Comparison of ENCODE assay signal across 14 cellular contexts in genomic region chr17:64134996-64135395, GRCh38. TPM values are rescaled to one million over a fixed set of nuclear protein-coding genes. Genes with fewer than 3 reads are reported as not detected.
DNase-seq lines count a peak whose midpoint lies in the region; ATAC-seq and TF ChIP-seq lines count a peak whose summit lies in the region.
"Had no signal": no experiment of that assay in that cellular context is flagged by ENCODE, and none has a peak within 500 bp of the region (broad histone marks: within the 10 kb centered on the region; RNA-seq: fewer than 3 reads in every experiment).

No MANE protein-coding gene starts in this region.

- intact Hi-C loops in right lobe of liver (cut with DNase I) (loop anchor here (5.0 to 10.0 kb wide), 3 partner anchors 100 to 220 kb away; partner anchors contain the start of genes CSHL1 (in 1 of the 2) and GH1 (in 1 of the 2)), uterus (cut with DNase I; ENCODE audit: low total_unique reads) (loop anchor here (5.0 to 10.0 kb wide), 3 partner anchors 70 to 220 kb away; partner anchors contain the start of genes CSHL1 and GH1)

- peaks cover 22% of the 10 kb centered on the region for H3K4me1 Mint-ChIP-seq in activated naive CD4-positive, alpha-beta T cell treated with anti-CD3 and anti-CD28 coated beads, Interleukin-2, amount 10 ng/mL, durations not matched to agents 7 days and 5 days
- H3K4me1 Mint-ChIP-seq in endodermal cell (no peaks in the 10 kb centered on the region), osteocyte (ENCODE audit: unreplicated experiment) (peaks cover 9% of the 10 kb centered on the region)

- TF ChIP-seq CTCF in endodermal cell (conservative IDR thresholded peaks at IDR 0.05) (no peak), right lobe of liver (IDR thresholded peaks at IDR 0.05) (no peak), osteocyte (IDR thresholded peaks at IDR 0.05) (no peak), uterus (IDR thresholded peaks at IDR 0.05) (no peak)

- no peak for DNase-seq in activated naive CD4-positive, alpha-beta T cell treated with anti-CD3 and anti-CD28 coated beads, Interleukin-2, amount 10 ng/mL, durations not matched to agents 7 days and 5 days
- no peak for DNase-seq in activated naive CD4-positive, alpha-beta T cell treated with anti-CD3 and anti-CD28 coated beads, Interleukin-2, amount 50 U/mL, for 16 hours
- DNase-seq in endodermal cell, result peak; percentile 22
- no peak for DNase-seq in right lobe of liver
- no peak for DNase-seq in osteocyte (ENCODE audit: extremely low spot score, unreplicated experiment)
- DNase-seq in uterus, result no peak
- no peak for DNase-seq in HuH-7.5 (ENCODE audit: low spot score)
- DNase-seq: 8988T; AML-193; CD4-positive, CD25-positive, alpha-beta regulatory T cell; DMS53; GF-D8 had no signal

- no peaks in the 10 kb centered on the region for H3K36me3 Mint-ChIP-seq in activated naive CD4-positive, alpha-beta T cell treated with anti-CD3 and anti-CD28 coated beads, Interleukin-2, amount 10 ng/mL, durations not matched to agents 7 days and 5 days
- H3K36me3 Mint-ChIP-seq in endodermal cell (ENCODE audit: low read depth) (no peaks in the 10 kb centered on the region), osteocyte (ENCODE audit: unreplicated experiment) (peaks cover 2% of the 10 kb centered on the region)
- H3K36me3 Mint-ChIP-seq: CD4-positive, CD25-positive, alpha-beta regulatory T cell had no signal

- H3K4me3 Mint-ChIP-seq in activated naive CD4-positive, alpha-beta T cell treated with anti-CD3 and anti-CD28 coated beads, Interleukin-2, amount 10 ng/mL, durations not matched to agents 7 days and 5 days, result no peak overlapping the region
- H3K4me3 Mint-ChIP-seq in endodermal cell (no peak overlapping the region), osteocyte (ENCODE audit: unreplicated experiment) (no peak overlapping the region)
- H3K4me3 Mint-ChIP-seq: CD4-positive, CD25-positive, alpha-beta regulatory T cell had no signal

- peaks cover 12% of the 10 kb centered on the region for H3K27me3 Mint-ChIP-seq in activated naive CD4-positive, alpha-beta T cell treated with anti-CD3 and anti-CD28 coated beads, Interleukin-2, amount 10 ng/mL, durations not matched to agents 7 days and 5 days
- peaks cover 19% of the 10 kb centered on the region for H3K27me3 Mint-ChIP-seq in endodermal cell (ENCODE audit: insufficient read depth)
- H3K27me3 Mint-ChIP-seq in osteocyte (ENCODE audit: unreplicated experiment), result no peaks in the 10 kb centered on the region

- peak overlapping the region; percentile 45 for H3K27ac Mint-ChIP-seq in activated naive CD4-positive, alpha-beta T cell treated with anti-CD3 and anti-CD28 coated beads, Interleukin-2, amount 10 ng/mL, durations not matched to agents 7 days and 5 days
- H3K27ac Mint-ChIP-seq in endodermal cell, result no peak overlapping the region
- H3K27ac Mint-ChIP-seq in osteocyte (ENCODE audit: unreplicated experiment), result no peak overlapping the region

- CTCF ChIA-PET in activated naive CD4-positive, alpha-beta T cell treated with anti-CD3 and anti-CD28 coated beads, Interleukin-2, amount 10 ng/mL, durations not matched to agents 7 days and 5 days (lab: Charles Lee), result interaction anchor here (0.6 to 7.7 kb wide), 12 partner anchors 10 to 236 kb away, joined by 3 to 417 read pairs (median 14); partner anchors contain the start of gene GH1

- no peaks in the 10 kb centered on the region for H3K9me3 Mint-ChIP-seq in activated naive CD4-positive, alpha-beta T cell treated with anti-CD3 and anti-CD28 coated beads, Interleukin-2, amount 10 ng/mL, durations not matched to agents 7 days and 5 days
- no peaks in the 10 kb centered on the region for H3K9me3 Mint-ChIP-seq in endodermal cell
- H3K9me3 Mint-ChIP-seq in osteocyte (ENCODE audit: unreplicated experiment), result no peaks in the 10 kb centered on the region
- H3K9me3 Mint-ChIP-seq: CD4-positive, CD25-positive, alpha-beta regulatory T cell had no signal

- H3K27me3 ChIP-seq in endodermal cell (ENCODE audit: control insufficient read depth, insufficient read depth, low read length, poor library complexity, severe bottlenecking) (peaks cover 16% of the 10 kb centered on the region), right lobe of liver (no peaks in the 10 kb centered on the region), uterus (no peaks in the 10 kb centered on the region)
- H3K27me3 ChIP-seq: BLaER1 treated with 17β-estradiol and CSF1 and Interleukin-3, amounts not matched to agents 10 nM and 100 nM had no signal

- no peak for TF ChIP-seq POLR2A in right lobe of liver (IDR thresholded peaks at IDR 0.05)
- no peak for TF ChIP-seq POLR2A in uterus (IDR thresholded peaks at IDR 0.05)

- no peak overlapping the region for H3K9ac ChIP-seq in endodermal cell (ENCODE audit: extremely low read depth, low read length, poor library complexity, severe bottlenecking)
- H3K9ac ChIP-seq: BLaER1 treated with 17β-estradiol and CSF1 and Interleukin-3, amounts not matched to agents 10 nM and 100 nM had no signal

- H3K36me3 ChIP-seq in endodermal cell (ENCODE audit: control insufficient read depth, insufficient read depth, low read length) (no peaks in the 10 kb centered on the region), right lobe of liver (no peaks in the 10 kb centered on the region), uterus (no peaks in the 10 kb centered on the region)
- H3K36me3 ChIP-seq: BLaER1 treated with 17β-estradiol and CSF1 and Interleukin-3, amounts not matched to agents 10 nM and 100 nM had no signal

- WGBS in endodermal cell (ENCODE audit: insufficient coverage in 1 of 2, insufficient read length in 1 of 2), 2 experiments, result 78 to 84% methylated on average over 5 to 6 of the region's 6 CpGs
- 67% methylated on average over 6 of the region's 6 CpGs for WGBS in right lobe of liver (ENCODE audit: insufficient coverage, low coverage, low lambda C conversion rate, missing lambda C conversion rate)

- H3K27ac ChIP-seq in endodermal cell (ENCODE audit: low read depth, low read length) (no peak overlapping the region), right lobe of liver (peak overlapping the region; percentile 31 to 64 (median 59)), uterus (no peak overlapping the region)
- H3K27ac ChIP-seq: BLaER1 treated with 17β-estradiol and CSF1 and Interleukin-3, amounts not matched to agents 10 nM and 100 nM had no signal

- H3K9me3 ChIP-seq in endodermal cell (ENCODE audit: control insufficient read depth, low read length), result no peaks in the 10 kb centered on the region
- H3K9me3 ChIP-seq in right lobe of liver, result no peaks in the 10 kb centered on the region
- no peaks in the 10 kb centered on the region for H3K9me3 ChIP-seq in uterus
- H3K9me3 ChIP-seq: BLaER1 treated with 17β-estradiol and CSF1 and Interleukin-3, amounts not matched to agents 10 nM and 100 nM had no signal

- ATAC-seq in right lobe of liver, result no peak
- ATAC-seq: HCT116 had no signal

- H3K4me1 ChIP-seq in endodermal cell (ENCODE audit: control insufficient read depth, insufficient read depth, low read length) (no peaks in the 10 kb centered on the region), right lobe of liver (peaks cover 0 to 22% (median 0%) of the 10 kb centered on the region in 4 donors), uterus (peaks cover 0 to 11% of the 10 kb centered on the region in 2 donors)

- H3K4me3 ChIP-seq in endodermal cell (ENCODE audit: low read length) (no peak overlapping the region), right lobe of liver (no peak overlapping the region), uterus (no peak overlapping the region)
- H3K4me3 ChIP-seq: BLaER1 treated with 17β-estradiol and CSF1 and Interleukin-3, amounts not matched to agents 10 nM and 100 nM had no signal

RNA-seq across cellular contexts. Expression of gene ERN1, which starts 5.1 kb away (rescaled TPM):
- 10 to 100 TPM in 1 of 2 donors, 1 to 10 TPM in 1; 9.0 to 13.7 TPM for total RNA-seq in endodermal cell
- polyA plus RNA-seq in endodermal cell (2013, experiment 1 of 2), result 3.0 TPM
- 3.6 TPM for polyA plus RNA-seq in endodermal cell (2013, experiment 2 of 2)
- total RNA-seq in right lobe of liver, result 10 to 100 TPM; 22.7 to 47.6 (median 28.7) TPM
- total RNA-seq in osteocyte, result 20.8 and 21.4 TPM in 2 replicates
- total RNA-seq in uterus, result 10 to 100 TPM in 3 of 4 donors, 1 to 10 TPM in 1; 4.4 to 56.5 (median 15.0) TPM

Comparison
In these comparisons a context has a peak if more than half of its experiments do, and no peak if none do; other contexts are left out.
1. H3K27ac ChIP-seq: peak in right lobe of liver (3 of 3); none in endodermal cell (single experiment) and uterus (0 of 2).